Comparison of ENCODE assay signal across 8 cellular contexts in genomic region chr7:34823650-34824258, GRCh38.
DNase-seq lines count a peak whose midpoint lies in the region; TF ChIP-seq lines count a peak whose summit lies in the region.

No MANE protein-coding gene starts in this region.

- H2BK20ac ChIP-seq in H9 (ENCODE audit: low read depth, low read length, poor library complexity, severe bottlenecking), result no peak overlapping the region

- DNase-seq in NCI-H2227 (lab: John Stamatoyannopoulos, UW; ENCODE audit: unreplicated experiment) (peak; percentile 19), NCI-H2227 treated with DMSO at 0.1 percent for 48 hours (lab: John Stamatoyannopoulos, UW) (no peak), H9 (peak; percentile 46), NCI-H1092 treated with DMSO at 0.1 percent for 48 hours (lab: John Stamatoyannopoulos, UW) (peak; percentile 57), choroid plexus epithelial cell (ENCODE audit: low read depth) (peak; percentile 74), lower leg skin (ENCODE audit: low spot score in 2 of 2) (peak; percentile 34 to 83)
- peak; percentile 2 to 22 for DNase-seq in stimulated activated CD8-positive, alpha-beta memory T cell treated with anti-CD3 and anti-CD28 coated beads, Interleukin-4, amount 100 ng/mL, for 1 hour (ENCODE audit: low read depth in 2 of 2, low spot score in 1 of 2)

- no peak overlapping the region for H3K14ac ChIP-seq in H9 (ENCODE audit: insufficient read depth, low read length)

- H2BK120ac ChIP-seq in H9 (ENCODE audit: low read depth, low read length, poor library complexity, severe bottlenecking), result no peak overlapping the region

- H3K23me2 ChIP-seq in H9 (ENCODE audit: insufficient read length, low read depth, low read length, poor library complexity, severe bottlenecking), result no peaks in the 10 kb centered on the region

- H3K79me2 ChIP-seq in H9 (ENCODE audit: insufficient read depth, low read length), result no peaks in the 10 kb centered on the region

- no peak overlapping the region for H3K27ac Mint-ChIP-seq in H9

- no peak overlapping the region for H2BK5ac ChIP-seq in H9 (ENCODE audit: insufficient read length, low read length)

- no peak overlapping the region for H4K91ac ChIP-seq in H9 (ENCODE audit: insufficient read length, low read depth, low read length)

- intact Hi-C loops in lower leg skin (cut with DNase I; ENCODE audit: low total_unique reads), result no loop called here

- no peak overlapping the region for H3K4me3 Mint-ChIP-seq in H9

- no peaks in the 10 kb centered on the region for H3K27me3 ChIP-seq in H9 (ENCODE audit: insufficient read depth, low read length)

- no peak overlapping the region for H3K27ac ChIP-seq in H9 (ENCODE audit: insufficient read length, low read depth, low read length)

- H3K4me1 ChIP-seq in H9 (ENCODE audit: insufficient read depth, low read length), result no peaks in the 10 kb centered on the region

- H3K36me3 Mint-ChIP-seq in H9 (ENCODE audit: insufficient read depth in 1 of 3, low read depth in 3 of 3), result no peaks in the 10 kb centered on the region

- H3K4me2 ChIP-seq in H9 (ENCODE audit: insufficient read depth, insufficient read length, low read length), result no peak overlapping the region

- no peak overlapping the region for H2AFZ ChIP-seq in H9 (ENCODE audit: low read length)

- H3K4me3 ChIP-seq in WI38 (ENCODE audit: low read depth, low read length), result no peak overlapping the region
- no peak overlapping the region for H3K4me3 ChIP-seq in choroid plexus epithelial cell (ENCODE audit: low read depth, low read length)
- H3K4me3 ChIP-seq in lower leg skin (ENCODE audit: low read depth, poor library complexity, severe bottlenecking), result no peak overlapping the region

- no CpG with 5 or more reads among the region's 7 CpGs for WGBS in H9 (ENCODE audit: extremely low coverage, insufficient read length, low lambda C conversion rate)
- WGBS in lower leg skin, 2 donors, result 55 to 59% methylated on average over 7 of the region's 7 CpGs

- H3K9me3 ChIP-seq in H9 (ENCODE audit: control insufficient read depth, low read depth, low read length), result no peaks in the 10 kb centered on the region

- no peaks in the 10 kb centered on the region for H4K20me1 ChIP-seq in H9 (ENCODE audit: control insufficient read depth, insufficient read depth, insufficient read length)

- H2BK15ac ChIP-seq in H9 (ENCODE audit: low read depth, low read length), result no peak overlapping the region

- no peak overlapping the region for H4K5ac ChIP-seq in H9 (ENCODE audit: insufficient read length, low read depth, low read length)

- TF ChIP-seq POLR2A in lower leg skin (IDR thresholded peaks at IDR 0.05), result no peak

- no peak overlapping the region for H3K18ac ChIP-seq in H9 (ENCODE audit: insufficient read length, low read depth, low read length)

- H2BK12ac ChIP-seq in H9 (ENCODE audit: insufficient read length, low read depth, low read length), result no peak overlapping the region

- no peaks in the 10 kb centered on the region for H3K4me1 Mint-ChIP-seq in H9

- no peaks in the 10 kb centered on the region for H3K9me3 Mint-ChIP-seq in H9

- no peak overlapping the region for H4K8ac ChIP-seq in H9 (replicated peaks; ENCODE audit: insufficient read length, low read depth, low read length)

- peak; percentile 91 for TF ChIP-seq CTCF in H9 (conservative IDR thresholded peaks at IDR 0.05)
- peak; percentile 87 for TF ChIP-seq CTCF in WI38 (IDR thresholded peaks at IDR 0.05; ENCODE audit: low read depth, low read length)
- peak; percentile 98 for TF ChIP-seq CTCF in choroid plexus epithelial cell (conservative IDR thresholded peaks at IDR 0.05; ENCODE audit: low read depth, low read length)
- no peak for TF ChIP-seq CTCF in lower leg skin (IDR thresholded peaks at IDR 0.05)

- H3K4ac ChIP-seq in H9 (ENCODE audit: low read depth, low read length), result no peak overlapping the region

- H3K27me3 Mint-ChIP-seq in H9 (ENCODE audit: low read depth), result no peaks in the 10 kb centered on the region

- no peak overlapping the region for H3T11ph ChIP-seq in H9 (ENCODE audit: low read length)

- no peaks in the 10 kb centered on the region for H3K79me1 ChIP-seq in H9 (ENCODE audit: insufficient read depth, low read depth, low read length, poor library complexity, severe bottlenecking)

- no peak overlapping the region for H3K23ac ChIP-seq in H9 (ENCODE audit: insufficient read length, low read depth, low read length)

- H2AK5ac ChIP-seq in H9 (ENCODE audit: insufficient read length, low read length), result no peak overlapping the region

- H3K9ac ChIP-seq in H9 (ENCODE audit: extremely low read depth, insufficient read length, low read length), result no peak overlapping the region

- H3K56ac ChIP-seq in H9 (ENCODE audit: insufficient read length, low read depth, low read length), result no peak overlapping the region

Comparison
In these comparisons a context has a peak if more than half of its experiments do, and no peak if none do; other contexts are left out.
1. CTCF ChIP-seq: peak in H9 (single experiment), WI38 (single experiment) and choroid plexus epithelial cell (single experiment); none in lower leg skin (0 of 3).